Comparison of ENCODE assay signal across 20 cellular contexts in the genomic region with DNA sequence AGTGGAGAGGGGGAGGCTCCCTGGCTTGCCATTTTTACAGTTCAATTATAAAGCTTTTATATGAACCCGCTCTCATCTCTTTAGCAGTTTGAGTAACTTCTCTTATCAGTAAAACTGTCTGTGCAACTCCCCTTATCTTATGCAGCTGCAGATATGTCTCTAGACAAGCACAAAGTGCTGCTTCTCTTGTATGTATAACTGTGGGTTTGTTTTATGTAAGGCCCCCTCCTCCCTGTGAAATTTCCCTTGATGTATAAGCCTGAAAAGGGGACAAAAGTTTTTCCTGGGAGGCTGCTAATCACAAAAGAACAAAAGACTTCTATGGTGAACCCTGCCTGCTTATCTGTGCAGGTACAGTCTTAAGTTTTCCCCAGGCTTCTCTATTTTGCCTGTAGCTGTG.
DNase-seq lines count a peak whose midpoint lies in the region; ATAC-seq and TF ChIP-seq lines count a peak whose summit lies in the region.
"Had no signal": no experiment of that assay in that cellular context is flagged by ENCODE, and none has a peak within 500 bp of the region (broad histone marks: within the 10 kb centered on the region; RNA-seq: fewer than 3 reads in every experiment).

No MANE protein-coding gene starts in this region.

- H3K36me3 ChIP-seq in KOPT-K1 (ENCODE audit: insufficient read depth, low read length): no peaks in the 10 kb centered on the region
- H3K36me3 ChIP-seq: BE2C; BLaER1 treated with 17β-estradiol and CSF1 and Interleukin-3, amounts not matched to agents 10 nM and 100 nM; HAP-1 had no signal

- no peaks in the 10 kb centered on the region for H3K27me3 Mint-ChIP-seq in CD4-positive, alpha-beta T cell
- H3K27me3 Mint-ChIP-seq: CD4-positive, alpha-beta memory T cell had no signal

- H3K9me3 Mint-ChIP-seq in CD4-positive, alpha-beta T cell: peaks cover 3% of the 10 kb centered on the region

- H3K4me3 Mint-ChIP-seq in CD4-positive, alpha-beta T cell: peak overlapping the region; percentile 35
- H3K4me3 Mint-ChIP-seq: CD14-positive monocyte; CD4-positive, alpha-beta memory T cell; HFFc6 had no signal

- no peaks in the 10 kb centered on the region for H3K9me3 ChIP-seq in CD4-positive, alpha-beta T cell (ENCODE audit: control insufficient read depth, low read length)
- H3K9me3 ChIP-seq in KOPT-K1 (ENCODE audit: insufficient read depth, low read length, poor library complexity, severe bottlenecking): peaks cover 20% of the 10 kb centered on the region
- H3K9me3 ChIP-seq: A549; BE2C; BLaER1 treated with 17β-estradiol and CSF1 and Interleukin-3, amounts not matched to agents 10 nM and 100 nM; Caco-2; HAP-1 had no signal

- no peak for ATAC-seq in CD4-positive, alpha-beta T cell (ENCODE audit: poor library complexity)
- no peak for ATAC-seq in HG03378 (IDR thresholded peaks at IDR 0.05; ENCODE audit: unreplicated experiment)
- ATAC-seq: A549 had no signal

- no peak for TF ChIP-seq CTCF in CD4-positive, alpha-beta T cell (IDR thresholded peaks at IDR 0.05)

- peaks cover 16% of the 10 kb centered on the region for H3K36me3 Mint-ChIP-seq in CD4-positive, alpha-beta T cell (ENCODE audit: low read depth)
- H3K36me3 Mint-ChIP-seq: CD14-positive monocyte had no signal

- H3K27me3 ChIP-seq in CD4-positive, alpha-beta T cell (ENCODE audit: control insufficient read depth, insufficient read depth, low read length): no peaks in the 10 kb centered on the region
- H3K27me3 ChIP-seq: BE2C; BLaER1 treated with 17β-estradiol and CSF1 and Interleukin-3, amounts not matched to agents 10 nM and 100 nM had no signal

- H3K27ac ChIP-seq in CD4-positive, alpha-beta T cell (ENCODE audit: low read depth, low read length): no peak overlapping the region
- peak overlapping the region; percentile 89 for H3K27ac ChIP-seq in KOPT-K1 (ENCODE audit: low read depth, low read length, poor library complexity, severe bottlenecking)
- H3K27ac ChIP-seq: A549; BLaER1 treated with 17β-estradiol and CSF1 and Interleukin-3, amounts not matched to agents 10 nM and 100 nM had no signal

- POLR2A ChIA-PET in CD4-positive, alpha-beta T cell (lab: Charles Lee): interaction anchor here (1.5 kb wide), 1 partner anchor 11 kb away, joined by 3 read pairs; no protein-coding TSS in a partner anchor

- CTCF ChIA-PET in CD4-positive, alpha-beta T cell (lab: Charles Lee): no interaction called here

- intact Hi-C loops in CD4-positive, alpha-beta T cell (cut with DNase I, micrococcal nuclease): no loop called here

- DNase-seq in CD4-positive, alpha-beta T cell: no peak
- DNase-seq in HUDEP-2 (lab: John Stamatoyannopoulos, UW; ENCODE audit: unreplicated experiment in 76 of 76) (peak in 39 of 76 experiments; percentile 0 to 75 (median 8)), EL (no peak)
- no peak for DNase-seq in activated CD8-positive, alpha-beta memory T cell treated with anti-CD3 and anti-CD28 coated beads for 24 hours
- DNase-seq: 8988T; ACHN; AML-193; BE2C; Caco-2; CD4-positive, alpha-beta memory T cell; DMS153; GF-D8; GOT3; HFFc6 had no signal

- peaks cover 19% of the 10 kb centered on the region for H3K4me1 Mint-ChIP-seq in CD4-positive, alpha-beta T cell (ENCODE audit: low read depth)
- H3K4me1 Mint-ChIP-seq: CD14-positive monocyte had no signal

- H3K27ac Mint-ChIP-seq in CD4-positive, alpha-beta T cell: no peak overlapping the region
- H3K27ac Mint-ChIP-seq: CD14-positive monocyte; CD4-positive, alpha-beta memory T cell; HFFc6 had no signal

Comparison
In these comparisons a context has a peak if more than half of its experiments do, and no peak if none do; other contexts are left out.
1. DNase-seq: peak in HUDEP-2 (39 of 76); none in CD4-positive, alpha-beta T cell (0 of 10), EL (single experiment) and activated CD8-positive, alpha-beta memory T cell treated with anti-CD3 and anti-CD28 coated beads for 24 hours (single experiment).